26 cellular contexts compared by ENCODE assay signal in the genomic region with DNA sequence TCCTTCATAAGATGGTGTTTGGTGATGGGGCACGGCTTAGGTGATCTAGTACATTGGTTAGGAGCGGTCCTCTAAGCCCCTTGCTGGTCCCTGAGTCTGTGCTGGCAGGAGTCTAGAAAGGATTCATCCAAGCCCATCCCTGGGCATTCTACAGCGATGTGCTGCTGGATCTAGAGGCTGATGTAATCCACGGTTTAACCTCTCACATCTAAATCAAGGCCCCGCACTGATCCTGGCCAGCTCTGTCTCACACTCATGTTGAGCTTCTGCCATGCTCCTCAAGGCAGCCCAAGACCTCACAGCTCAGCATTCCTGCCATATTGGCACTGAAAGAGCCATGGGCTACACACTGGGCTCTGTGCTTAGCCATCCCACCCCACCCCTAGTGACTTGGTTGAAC.
DNase-seq lines count a peak whose midpoint lies in the region; ATAC-seq, FAIRE-seq and TF ChIP-seq lines count a peak whose summit lies in the region.
"Had no signal": no experiment of that assay in that cellular context is flagged by ENCODE, and none has a peak within 500 bp of the region (broad histone marks: within the 10 kb centered on the region; RNA-seq: fewer than 3 reads in every experiment).

No MANE protein-coding gene starts in this region.

- H3K4me2 ChIP-seq in H1 (ENCODE audit: insufficient read depth in 1 of 2, low read depth in 2 of 2, low read length in 2 of 2) = no peak overlapping the region
- no peak overlapping the region for H3K4me2 ChIP-seq in neuronal stem cell (ENCODE audit: insufficient read depth, low read length, poor library complexity, severe bottlenecking)

- no peak overlapping the region for H3K4ac ChIP-seq in H1 (replicated peaks; ENCODE audit: insufficient read length, low read depth, low read length)
- peak overlapping the region; percentile 66 for H3K4ac ChIP-seq in neuronal stem cell (ENCODE audit: low read length)

- H3K18ac ChIP-seq in H1 (ENCODE audit: extremely low read depth, low read length) (no peak overlapping the region), neuronal stem cell (ENCODE audit: low read length) (peak overlapping the region; percentile 90)

- WGBS in H1 (ENCODE audit: extremely low coverage in 1 of 2, insufficient coverage in 1 of 2, insufficient read length in 1 of 2, insufficient replicate concordance in 2 of 2, low coverage in 1 of 2, low lambda C conversion rate in 2 of 2, missing lambda C conversion rate in 1 of 2), 2 experiments = 80% methylated on average over 5 of the region's 5 CpGs; no CpG with 5 or more reads in 1 of the 2 experiments
- WGBS in neuronal stem cell (ENCODE audit: extremely low coverage in 2 of 2, insufficient read length in 2 of 2, insufficient replicate concordance in 1 of 2), 2 donors = no CpG with 5 or more reads among the region's 5 CpGs

- no peak for TF ChIP-seq EP300 in H1 (IDR thresholded peaks at IDR 0.05; ENCODE audit: borderline replicate concordance in 1 of 2, low read depth in 2 of 2, low read length in 2 of 2)

- H3K4me3 ChIP-seq in right atrium auricular region (no peak overlapping the region), H1 (ENCODE audit: extremely low read depth in 1 of 4, insufficient read depth in 2 of 4, low read depth in 3 of 4, low read length in 4 of 4) (no peak overlapping the region), neuronal stem cell (ENCODE audit: low read length in 2 of 2) (no peak overlapping the region), uterus (no peak overlapping the region)
- H3K4me3 ChIP-seq: pancreas, SK-N-MC, stomach, tibial nerve had no signal

- H4K8ac ChIP-seq in H1 (ENCODE audit: extremely low read depth, insufficient read depth, low read length) (no peak overlapping the region; the same call in 1 of the 2 replicates), neuronal stem cell (ENCODE audit: low read depth, low read length) (no peak overlapping the region)

- H3K9me3 ChIP-seq in right atrium auricular region = no peaks in the 10 kb centered on the region
- no peaks in the 10 kb centered on the region for H3K9me3 ChIP-seq in H1 (ENCODE audit: insufficient read depth in 2 of 2, low read depth in 1 of 2, low read length in 1 of 2)
- H3K9me3 ChIP-seq in neuronal stem cell (replicated peaks in 1 of 2; ENCODE audit: control insufficient read depth in 2 of 2, insufficient read depth in 1 of 2, low read depth in 1 of 2, low read length in 2 of 2) = no peaks in the 10 kb centered on the region
- H3K9me3 ChIP-seq in uterus = no peaks in the 10 kb centered on the region
- H3K9me3 ChIP-seq: pancreas, stomach, tibial nerve had no signal

- H3K23ac ChIP-seq in H1 (ENCODE audit: insufficient read length) = no peak overlapping the region
- peak overlapping the region; percentile 55 for H3K23ac ChIP-seq in neuronal stem cell (ENCODE audit: low read depth, low read length, poor library complexity)

- H3K36me3 ChIP-seq in right atrium auricular region (no peaks in the 10 kb centered on the region), H1 (ENCODE audit: control insufficient read depth in 2 of 4, insufficient read depth in 4 of 4, low read length in 3 of 4) (no peaks in the 10 kb centered on the region), neuronal stem cell (replicated peaks in 1 of 2; ENCODE audit: control insufficient read depth in 2 of 2, insufficient read depth in 2 of 2, low read length in 2 of 2) (no peaks in the 10 kb centered on the region), uterus (no peaks in the 10 kb centered on the region)
- H3K36me3 ChIP-seq: pancreas, stomach, tibial nerve had no signal

- no peak overlapping the region for H2BK15ac ChIP-seq in H1 (ENCODE audit: low read length)
- H2BK15ac ChIP-seq in neuronal stem cell (ENCODE audit: low read length) = peak overlapping the region; percentile 49

- H3K4me1 ChIP-seq in right atrium auricular region = no peaks in the 10 kb centered on the region
- H3K4me1 ChIP-seq in H1 (replicated peaks in 1 of 4; ENCODE audit: control insufficient read depth in 3 of 4, insufficient read depth in 4 of 4, low read length in 3 of 4) = peaks cover 0 to 3% (median 0%) of the 10 kb centered on the region in 4 experiments; a peak in 3 of 7 replicates
- H3K4me1 ChIP-seq in neuronal stem cell (ENCODE audit: control insufficient read depth in 2 of 2, insufficient read depth in 1 of 2, low read depth in 1 of 2, low read length in 2 of 2) = peaks cover 0 to 8% of the 10 kb centered on the region in 2 donors
- no peaks in the 10 kb centered on the region for H3K4me1 ChIP-seq in uterus
- H3K4me1 ChIP-seq: pancreas, stomach, tibial nerve had no signal

- H2BK12ac ChIP-seq in H1 (ENCODE audit: low read depth, low read length) (no peak overlapping the region), neuronal stem cell (ENCODE audit: low read length) (peak overlapping the region; percentile 84)

- H3K79me2 ChIP-seq in H1 (ENCODE audit: control insufficient read depth in 1 of 2, insufficient read depth in 2 of 2, low read length in 2 of 2) = no peaks in the 10 kb centered on the region; a peak in 1 of 4 replicates

- H4K20me1 ChIP-seq in H1 (replicated peaks in 1 of 2; ENCODE audit: control insufficient read depth in 1 of 2, insufficient read depth in 2 of 2, low read length in 2 of 2) = no peaks in the 10 kb centered on the region

- H2AFZ ChIP-seq in H1 (ENCODE audit: low read length) = no peak overlapping the region
- H2AFZ ChIP-seq in neuronal stem cell (ENCODE audit: low read length) = no peak overlapping the region

- TF ChIP-seq POLR2A in H1 (IDR thresholded peaks at IDR 0.05; ENCODE audit: control extremely low read depth in 1 of 2, low read depth in 2 of 2, low read length in 2 of 2) (no peak), uterus (IDR thresholded peaks at IDR 0.05) (no peak)

- H2BK5ac ChIP-seq in H1 (ENCODE audit: low read depth, low read length) (0 out of 2 replicates have a peak overlapping the region, but pooled peaks have one; percentile 32), neuronal stem cell (ENCODE audit: low read length) (no peak overlapping the region)

- no peaks in the 10 kb centered on the region for H3K79me1 ChIP-seq in H1 (ENCODE audit: low read depth, low read length)
- H3K79me1 ChIP-seq in neuronal stem cell (ENCODE audit: low read depth, low read length) = no peaks in the 10 kb centered on the region

- POLR2A ChIA-PET in H1 (lab: Charles Lee; ENCODE audit: partially characterized antibody) = interaction anchor here (0.6 kb wide), 1 partner anchor 9 kb away, joined by 3 read pairs; no protein-coding TSS in a partner anchor

- H4K5ac ChIP-seq in H1 (ENCODE audit: insufficient read length, low read depth, low read length) = no peak overlapping the region

- H4K91ac ChIP-seq in H1 (replicated peaks; ENCODE audit: insufficient read length, low read length) (no peak overlapping the region), neuronal stem cell (ENCODE audit: low read depth, low read length, poor library complexity) (no peak overlapping the region)

- no peak for TF ChIP-seq CTCF in right atrium auricular region (IDR thresholded peaks at IDR 0.05)
- TF ChIP-seq CTCF in H1 (IDR thresholded peaks at IDR 0.05; ENCODE audit: control extremely low read depth in 1 of 3, insufficient read depth in 1 of 3, low read depth in 1 of 3, low read length in 3 of 3) = no peak
- no peak for TF ChIP-seq CTCF in uterus (IDR thresholded peaks at IDR 0.05)

- no peak for FAIRE-seq in H1 (lab: Jason Lieb, UNC)
- FAIRE-seq: pancreas had no signal

- no peak for TF ChIP-seq RAD21 in H1 (IDR thresholded peaks at IDR 0.05 in 1 of 2, conservative IDR thresholded peaks at IDR 0.05 in 1 of 2; ENCODE audit: low read depth in 2 of 2, low read length in 2 of 2)

- DNase-seq in Right ventricle myocardium inferior (ENCODE audit: missing footprints) (peak; percentile 32), right atrium auricular region (ENCODE audit: low spot score) (no peak), H1 (ENCODE audit: low read depth in 1 of 2, low spot score in 2 of 2) (no peak), neuronal stem cell (ENCODE audit: low spot score) (no peak), cerebellar cortex (ENCODE audit: low spot score) (no peak), uterus (no peak), CD1c-positive myeloid dendritic cell (ENCODE audit: extremely low spot score) (no peak)
- DNase-seq: 8988T; activated CD4-positive, alpha-beta T cell treated with anti-CD3 and anti-CD28 coated beads, Interleukin-2, amount 50 U/mL, for 1 hour; activated CD8-positive, alpha-beta memory T cell treated with anti-CD3 and anti-CD28 coated beads, Interleukin-2, amount 10 ng/mL, durations not matched to agents 7 days and 5 days; activated naive CD4-positive, alpha-beta T cell treated with anti-CD3 and anti-CD28 coated beads for 36 hours; activated T-cell treated with anti-CD3 and anti-CD28 coated beads, Interleukin-2, amount 50 U/mL, for 72 hours; DMS79; H7; midbrain; NCI-H1092; NCI-H2029; NCI-H2227 treated with DMSO at 0.1 percent for 48 hours; stomach; T-helper 2 cell had no signal

- no peaks in the 10 kb centered on the region for H3K27me3 ChIP-seq in right atrium auricular region
- H3K27me3 ChIP-seq in H1 (replicated peaks in 1 of 4; ENCODE audit: control insufficient read depth in 3 of 4, extremely low read depth in 1 of 4, insufficient read depth in 3 of 4, low read length in 3 of 4) = no peaks in the 10 kb centered on the region
- no peaks in the 10 kb centered on the region for H3K27me3 ChIP-seq in neuronal stem cell (ENCODE audit: control insufficient read depth in 3 of 3, insufficient read depth in 3 of 3, low read depth in 1 of 3, low read length in 3 of 3)
- no peaks in the 10 kb centered on the region for H3K27me3 ChIP-seq in uterus
- H3K27me3 ChIP-seq: pancreas, stomach, tibial nerve had no signal

- CTCF ChIA-PET in H1 (lab: Charles Lee; ENCODE audit: partially characterized antibody) = interaction anchor here (1.5 kb wide), 1 partner anchor 537 kb away, joined by 3 read pairs; no protein-coding TSS in a partner anchor

- H3K9ac ChIP-seq in H1 (replicated peaks in 1 of 4; ENCODE audit: extremely low read depth in 1 of 4, low read depth in 3 of 4, low read length in 3 of 4) (no peak overlapping the region), neuronal stem cell (ENCODE audit: low read depth, low read length, poor library complexity) (no peak overlapping the region)

- H3K23me2 ChIP-seq in H1 (ENCODE audit: low read depth, low read length) = no peaks in the 10 kb centered on the region

- H3K27ac ChIP-seq in right atrium auricular region = no peak overlapping the region
- no peak overlapping the region for H3K27ac ChIP-seq in H1 (ENCODE audit: low read depth, low read length)
- no peak overlapping the region for H3K27ac ChIP-seq in neuronal stem cell (replicated peaks; ENCODE audit: low read length)
- H3K27ac ChIP-seq in uterus = no peak overlapping the region
- H3K27ac ChIP-seq: pancreas, SK-N-MC, stomach, tibial nerve had no signal

- H3K14ac ChIP-seq in H1 (ENCODE audit: insufficient read length) (no peak overlapping the region), neuronal stem cell (ENCODE audit: low read length) (no peak overlapping the region)

- H2BK20ac ChIP-seq in H1 (ENCODE audit: low read length) = no peak overlapping the region

- H2AK5ac ChIP-seq in H1 (ENCODE audit: low read depth, low read length) (no peak overlapping the region), neuronal stem cell (ENCODE audit: low read depth, low read length) (no peak overlapping the region)

- H3K56ac ChIP-seq in H1 (replicated peaks; ENCODE audit: insufficient read length, low read depth, low read length) = no peak overlapping the region

- intact Hi-C loops in Right ventricle myocardium inferior (cut with DNase I) = no loop called here
- intact Hi-C loops in uterus (cut with DNase I; ENCODE audit: low total_unique reads) = no loop called here

- H2BK120ac ChIP-seq in H1 (replicated peaks; ENCODE audit: low read depth, low read length) (no peak overlapping the region), neuronal stem cell (ENCODE audit: low read depth, low read length) (no peak overlapping the region)

- no peak for ATAC-seq in Right ventricle myocardium inferior
- ATAC-seq in GM19455 (IDR thresholded peaks at IDR 0.05; ENCODE audit: unreplicated experiment) = no peak
- ATAC-seq: activated CD8-positive, alpha-beta memory T cell treated with anti-CD3 and anti-CD28 coated beads, Interleukin-2, amount 10 ng/mL, durations not matched to agents 7 days and 5 days; activated T-cell treated with anti-CD3 and anti-CD28 coated beads, Interleukin-2, amount 50 U/mL, for 72 hours; left lobe of liver; natural killer cell treated with Interleukin-12 subunit alpha and Interleukin-12 subunit beta and Interleukin-15 and Interleukin-18, amount 100 ng/mL, for 72 hours; pancreas had no signal
